ENCODE assay signal across 25 cellular contexts in genomic region chr17:37797206-37797605, GRCh38. TPM values are rescaled to one million over a fixed set of nuclear protein-coding genes. Genes with fewer than 3 reads are reported as not detected.
"Had no signal": no experiment of that assay in that cellular context is flagged by ENCODE, and none has a peak within 500 bp of the region (broad histone marks: within the 10 kb centered on the region; RNA-seq: fewer than 3 reads in every experiment).

No MANE protein-coding gene starts in this region.

- ATAC-seq: activated CD8-positive, alpha-beta memory T cell treated with anti-CD3 and anti-CD28 coated beads, Interleukin-2, amount 10 ng/mL, durations not matched to agents 7 days and 5 days; activated T-helper 17 cell treated with anti-CD3 and anti-CD28 coated beads, Interleukin-2, amount 50 U/mL, for 72 hours; body of pancreas; gastrocnemius medialis; naive thymus-derived CD8-positive, alpha-beta T cell; sciatic nerve; stimulated activated naive CD8-positive, alpha-beta T cell treated with anti-CD3 and anti-CD28 coated beads, Interleukin-15, amount 100 ng/mL, for 72 hours had no signal

- H3K4me1 Mint-ChIP-seq: activated T-helper 17 cell treated with anti-CD3 and anti-CD28 coated beads, Interleukin-2, amount 50 U/mL, for 72 hours; immature natural killer cell had no signal

- H3K9me3 Mint-ChIP-seq: activated CD4-positive, alpha-beta memory T cell treated with anti-CD3 and anti-CD28 coated beads for 36 hours; activated naive CD8-positive, alpha-beta T cell treated with anti-CD3 and anti-CD28 coated beads, Interleukin-2, amount 10 ng/mL, durations not matched to agents 7 days and 5 days; activated T-helper 17 cell treated with anti-CD3 and anti-CD28 coated beads, Interleukin-2, amount 50 U/mL, for 72 hours; immature natural killer cell; naive thymus-derived CD8-positive, alpha-beta T cell; stimulated activated naive CD8-positive, alpha-beta T cell treated with anti-CD3 and anti-CD28 coated beads, Interleukin-15, amount 100 ng/mL, for 72 hours; type B pancreatic cell had no signal

- H3K27ac ChIP-seq: body of pancreas, dorsolateral prefrontal cortex, epithelial cell of prostate, gastrocnemius medialis, left ventricle myocardium inferior, ovary, testis had no signal

- H3K4me2 ChIP-seq: smooth muscle cell had no signal

- H3K27ac Mint-ChIP-seq: activated B cell treated with CpG ODN at 0.5 μM for 24 hours; activated CD4-positive, alpha-beta memory T cell treated with anti-CD3 and anti-CD28 coated beads for 36 hours; activated CD8-positive, alpha-beta memory T cell treated with anti-CD3 and anti-CD28 coated beads, Interleukin-2, amount 10 ng/mL, durations not matched to agents 7 days and 5 days; activated naive CD8-positive, alpha-beta T cell treated with anti-CD3 and anti-CD28 coated beads, Interleukin-2, amount 10 ng/mL, durations not matched to agents 7 days and 5 days; activated T-helper 17 cell treated with anti-CD3 and anti-CD28 coated beads, Interleukin-2, amount 50 U/mL, for 72 hours; immature natural killer cell; naive thymus-derived CD8-positive, alpha-beta T cell; type B pancreatic cell had no signal

- H3K4me3 Mint-ChIP-seq: activated B cell treated with CpG ODN at 0.5 μM for 24 hours; activated CD4-positive, alpha-beta memory T cell treated with anti-CD3 and anti-CD28 coated beads for 36 hours; activated CD8-positive, alpha-beta memory T cell treated with anti-CD3 and anti-CD28 coated beads, Interleukin-2, amount 10 ng/mL, durations not matched to agents 7 days and 5 days; activated naive CD8-positive, alpha-beta T cell treated with anti-CD3 and anti-CD28 coated beads, Interleukin-2, amount 10 ng/mL, durations not matched to agents 7 days and 5 days; activated T-helper 17 cell treated with anti-CD3 and anti-CD28 coated beads, Interleukin-2, amount 50 U/mL, for 72 hours; immature natural killer cell; naive thymus-derived CD8-positive, alpha-beta T cell; stimulated activated naive CD8-positive, alpha-beta T cell treated with anti-CD3 and anti-CD28 coated beads, Interleukin-15, amount 100 ng/mL, for 72 hours; type B pancreatic cell had no signal

- H3K36me3 Mint-ChIP-seq: activated CD4-positive, alpha-beta memory T cell treated with anti-CD3 and anti-CD28 coated beads for 36 hours; activated CD8-positive, alpha-beta memory T cell treated with anti-CD3 and anti-CD28 coated beads, Interleukin-2, amount 10 ng/mL, durations not matched to agents 7 days and 5 days; activated naive CD8-positive, alpha-beta T cell treated with anti-CD3 and anti-CD28 coated beads, Interleukin-2, amount 10 ng/mL, durations not matched to agents 7 days and 5 days; immature natural killer cell; naive thymus-derived CD8-positive, alpha-beta T cell; type B pancreatic cell had no signal

- H3K4me3 ChIP-seq: body of pancreas, dorsolateral prefrontal cortex, gastrocnemius medialis, left ventricle myocardium inferior, ovary, smooth muscle cell, testis had no signal

- H3K36me3 ChIP-seq: gastrocnemius medialis, left ventricle myocardium inferior, ovary had no signal

- H3K9me3 ChIP-seq: body of pancreas, gastrocnemius medialis, left ventricle myocardium inferior, ovary, testis had no signal

- H3K4me1 ChIP-seq: body of pancreas, gastrocnemius medialis, left ventricle myocardium inferior, testis had no signal

- DNase-seq: activated B cell treated with CpG ODN at 0.5 μM for 24 hours; activated CD4-positive, alpha-beta memory T cell treated with anti-CD3 and anti-CD28 coated beads for 36 hours; activated CD4-positive, alpha-beta T cell treated with anti-CD3 and anti-CD28 coated beads for 4 hours; activated CD8-positive, alpha-beta memory T cell treated with anti-CD3 and anti-CD28 coated beads, Interleukin-2, amount 10 ng/mL, durations not matched to agents 7 days and 5 days; activated naive CD4-positive, alpha-beta T cell treated with Interleukin-2 at 50 U/mL for 16 hours; activated naive CD8-positive, alpha-beta T cell treated with anti-CD3 and anti-CD28 coated beads, Interleukin-2, amount 10 ng/mL, durations not matched to agents 7 days and 5 days; body of pancreas; dorsolateral prefrontal cortex; gastrocnemius medialis; head of caudate nucleus; immature natural killer cell; kidney glomerular epithelial cell; left ventricle myocardium inferior; naive thymus-derived CD8-positive, alpha-beta T cell; ovary; stimulated activated CD4-positive, alpha-beta T cell treated with anti-CD3 and anti-CD28 coated beads, Interleukin-4, amount 100 ng/mL, for 1 hour; stimulated activated naive CD8-positive, alpha-beta T cell treated with anti-CD3 and anti-CD28 coated beads, Interleukin-15, amount 100 ng/mL, for 72 hours; testis had no signal

- H3K27me3 ChIP-seq: body of pancreas, ovary, testis had no signal

RNA-seq across cellular contexts. Expression of gene HNF1B, which starts 52.3 kb away (rescaled TPM):
- total RNA-seq: activated CD4-positive, alpha-beta memory T cell treated with anti-CD3 and anti-CD28 coated beads for 36 hours; cardiac septum; fibroblast of lung; gastrocnemius medialis; left ventricle myocardium inferior; naive thymus-derived CD8-positive, alpha-beta T cell; sciatic nerve; smooth muscle cell had no signal
- polyA plus RNA-seq: fibroblast of lung; immature natural killer cell; naive thymus-derived CD8-positive, alpha-beta T cell; smooth muscle cell had no signal
